ENCODE assay signal across 1 cellular context in genomic region chr1:59045636-59046035, GRCh38.
TF ChIP-seq lines count a peak whose summit lies in the region.

No MANE protein-coding gene starts in this region.

TF ChIP-seq in HepG2, 621 proteins besides CTCF, POLR2A, EP300 and RAD21 (continued from another document):
- no peak for TF ChIP-seq ZXDC (CRISPR knock-in tag; IDR thresholded peaks at IDR 0.05)
- TF ChIP-seq ELF3 (CRISPR knock-in tag; IDR thresholded peaks at IDR 0.05), result no peak
- TF ChIP-seq ZNF296 (CRISPR knock-in tag; conservative IDR thresholded peaks at IDR 0.05), result no peak
- TF ChIP-seq MBNL3 (CRISPR knock-in tag; conservative IDR thresholded peaks at IDR 0.05), result no peak
- TF ChIP-seq TERF1 (CRISPR knock-in tag; IDR thresholded peaks at IDR 0.05), result no peak
- TF ChIP-seq ZNF121 (CRISPR knock-in tag; IDR thresholded peaks at IDR 0.05), result no peak
- no peak for TF ChIP-seq ZBTB26 (CRISPR knock-in tag; IDR thresholded peaks at IDR 0.05; ENCODE audit: borderline replicate concordance)
- no peak for TF ChIP-seq ZNF142 (CRISPR knock-in tag; IDR thresholded peaks at IDR 0.05)
- no peak for TF ChIP-seq ZNF33A (CRISPR knock-in tag; IDR thresholded peaks at IDR 0.05; ENCODE audit: borderline replicate concordance)
- no peak for TF ChIP-seq TEF (CRISPR knock-in tag; IDR thresholded peaks at IDR 0.05)
- TF ChIP-seq CSRNP2 (CRISPR knock-in tag; conservative IDR thresholded peaks at IDR 0.05; ENCODE audit: low read depth), result no peak
- no peak for TF ChIP-seq ZMYM3 (CRISPR knock-in tag; IDR thresholded peaks at IDR 0.05)
- no peak for TF ChIP-seq ZNF816 (CRISPR knock-in tag; IDR thresholded peaks at IDR 0.05; ENCODE audit: borderline replicate concordance)
- TF ChIP-seq GMEB2 (CRISPR knock-in tag; IDR thresholded peaks at IDR 0.05; ENCODE audit: low read depth), result no peak
